In genomic region chr19:54137114-54137912, GRCh38 we compare ENCODE assay signal across 8 cellular contexts. TPM values are rescaled to one million over a fixed set of nuclear protein-coding genes. Genes with fewer than 3 reads are reported as not detected.
A peak's percentile ranks its signal among the peaks of the same experiment; 100 is the strongest.
DNase-seq lines count a peak whose midpoint lies in the region; ATAC-seq and TF ChIP-seq lines count a peak whose summit lies in the region.

Gene CNOT3 (plus strand): TSS chr19:54137762. CDS start chr19:54142979, 5,217 bp downstream.

- no peaks in the 10 kb centered on the region for H3K27me3 ChIP-seq in ACC112 (ENCODE audit: insufficient read depth, low read length)
- H3K27me3 ChIP-seq in breast epithelium, result no peaks in the 10 kb centered on the region
- H3K27me3 ChIP-seq in iPS-18a (ENCODE audit: control insufficient read depth, insufficient read depth, low read length), result no peaks in the 10 kb centered on the region
- no peaks in the 10 kb centered on the region for H3K27me3 ChIP-seq in skeletal muscle satellite cell (ENCODE audit: control insufficient read depth, insufficient read depth, low read length)

- H3K4me1 ChIP-seq in ACC112 (ENCODE audit: control insufficient read depth, insufficient read depth, low read length, unreplicated experiment), result no peaks in the 10 kb centered on the region
- peaks cover 8 to 20% of the 10 kb centered on the region in 2 donors for H3K4me1 ChIP-seq in breast epithelium
- H3K4me1 ChIP-seq in iPS-18a (ENCODE audit: control insufficient read depth, low read depth, low read length), result peaks cover 6% of the 10 kb centered on the region
- H3K4me1 ChIP-seq in skeletal muscle satellite cell (ENCODE audit: control insufficient read depth, insufficient read depth, low read length), result peaks cover 20% of the 10 kb centered on the region

- peak within 1 kb of the TSS; percentile 77 for H3K27ac ChIP-seq in ACC112 (ENCODE audit: low read depth, low read length)
- peak within 1 kb of the TSS; percentile 97 for H3K27ac ChIP-seq in VCaP
- H3K27ac ChIP-seq in breast epithelium, result peak within 1 kb of the TSS; percentile 97 to 98
- H3K27ac ChIP-seq in iPS-18a (ENCODE audit: low read length), result peak within 1 kb of the TSS; percentile 56

- H3K36me3 ChIP-seq in ACC112 (ENCODE audit: insufficient read depth, low read length) (no peaks in the 10 kb centered on the region), breast epithelium (no peaks in the 10 kb centered on the region), iPS-18a (ENCODE audit: control insufficient read depth, low read depth, low read length) (peaks cover 10% of the 10 kb centered on the region), skeletal muscle satellite cell (ENCODE audit: insufficient read depth, low read length) (peaks cover 5% of the 10 kb centered on the region)

- H3K9ac ChIP-seq in iPS-18a (ENCODE audit: low read length), result peak within 1 kb of the TSS; percentile 92
- H3K9ac ChIP-seq in skeletal muscle satellite cell (ENCODE audit: low read depth, low read length), result peak within 1 kb of the TSS; percentile 97

- DNase-seq in NCI-H2196 treated with DMSO at 0.1 percent for 48 hours (lab: John Stamatoyannopoulos, UW; ENCODE audit: unreplicated experiment) (peak; percentile 100), breast epithelium (ENCODE audit: low spot score in 2 of 2) (peak; percentile 100)

- ATAC-seq in GM18870 (IDR thresholded peaks at IDR 0.05; ENCODE audit: unreplicated experiment) (peak; percentile 80), HG03135 (IDR thresholded peaks at IDR 0.05; ENCODE audit: unreplicated experiment) (peak; percentile 79)

- peak; percentile 86 for TF ChIP-seq POLR2A in breast epithelium (IDR thresholded peaks at IDR 0.05)

- H3K4me2 ChIP-seq in skeletal muscle satellite cell (ENCODE audit: low read length), result peak within 1 kb of the TSS; percentile 99

- H3K4me3 ChIP-seq in ACC112 (ENCODE audit: low read depth, low read length) (peak within 1 kb of the TSS; percentile 93), breast epithelium (peak within 1 kb of the TSS; percentile 97 to 100 (median 100)), iPS-18a (ENCODE audit: low read length) (peak within 1 kb of the TSS; percentile 80), skeletal muscle satellite cell (ENCODE audit: low read length) (peak within 1 kb of the TSS; percentile 81)

- no peaks in the 10 kb centered on the region for H3K9me3 ChIP-seq in breast epithelium
- H3K9me3 ChIP-seq in iPS-18a (ENCODE audit: control insufficient read depth, low read depth, low read length), result no peaks in the 10 kb centered on the region
- H3K9me3 ChIP-seq in skeletal muscle satellite cell (replicated peaks; ENCODE audit: low read length), result no peaks in the 10 kb centered on the region

- intact Hi-C loops in breast epithelium (cut with DNase I; ENCODE audit: low total_unique reads), result no loop called here

- H3K79me2 ChIP-seq in ACC112 (ENCODE audit: control insufficient read depth, insufficient read depth, low read length, unreplicated experiment), result peaks cover 44% of the 10 kb centered on the region

- no peak for TF ChIP-seq CTCF in VCaP (conservative IDR thresholded peaks at IDR 0.05)
- TF ChIP-seq CTCF in breast epithelium (IDR thresholded peaks at IDR 0.05), result no peak

- peak within 1 kb of the TSS; percentile 35 for H2AFZ ChIP-seq in ACC112 (ENCODE audit: low read length, unreplicated experiment)

RNA-seq across cellular contexts. Expression of gene CNOT3, which starts in this region (rescaled TPM):
- total RNA-seq in breast epithelium, result 10 to 100 TPM; 14.6 to 23.4 (median 22.9) TPM
- 5.6 and 9.2 TPM in 2 replicates for total RNA-seq in skeletal muscle satellite cell (2012; rRNA removed)

Comparison
In these comparisons a context has a peak if more than half of its experiments do, and no peak if none do; other contexts are left out.
1. Peak in every context shown above with its lines: DNase-seq, ATAC-seq, H3K4me3 ChIP-seq and H3K27ac ChIP-seq.